Comparison of ENCODE assay signal across 9 cellular contexts in genomic region chr5:43627028-43627427, GRCh38. TPM values are rescaled to one million over a fixed set of nuclear protein-coding genes. Genes with fewer than 3 reads are reported as not detected.
DNase-seq lines count a peak whose midpoint lies in the region; ATAC-seq and TF ChIP-seq lines count a peak whose summit lies in the region.
"Had no signal": no experiment of that assay in that cellular context is flagged by ENCODE, and none has a peak within 500 bp of the region (broad histone marks: within the 10 kb centered on the region; RNA-seq: fewer than 3 reads in every experiment).

No MANE protein-coding gene starts in this region.

- WGBS in body of pancreas, 2 donors, result 76 to 90% methylated on average over 2 of the region's 2 CpGs
- WGBS in right lobe of liver (ENCODE audit: insufficient coverage, low coverage, low lambda C conversion rate, missing lambda C conversion rate), result 75% methylated on average over 2 of the region's 2 CpGs

- intact Hi-C loops in body of pancreas (cut with DNase I), result no loop called here
- intact Hi-C loops in right lobe of liver (cut with DNase I), result no loop called here

- no peaks in the 10 kb centered on the region for H3K9me3 ChIP-seq in body of pancreas
- H3K9me3 ChIP-seq in right lobe of liver, result no peaks in the 10 kb centered on the region

- DNase-seq in 8988T, result peak; percentile 49
- no peak for DNase-seq in GM10266 (ENCODE audit: extremely low spot score)
- peak; percentile 75 for DNase-seq in NCI-H2227 (lab: John Stamatoyannopoulos, UW; ENCODE audit: unreplicated experiment)
- DNase-seq in body of pancreas, result peak; percentile 17 to 47 (median 40)
- DNase-seq in right lobe of liver, result no peak
- no peak for DNase-seq in GF-D8 (lab: John Stamatoyannopoulos, UW)
- no peak for DNase-seq in stimulated activated CD4-positive, alpha-beta T cell treated with anti-CD3 and anti-CD28 coated beads, Interleukin-12 subunit alpha, Interleukin-12 subunit beta, amount 100 ng/mL, for 4 hours
- DNase-seq: stimulated activated naive B cell treated with anti-CD40 and anti-IgM and Interleukin-4, amounts not matched to agents 10 μg/mL and 1 μg/mL and 100 μg/mL, for 72 hours had no signal

- TF ChIP-seq CTCF in GM10266 (IDR thresholded peaks at IDR 0.05; ENCODE audit: control insufficient read depth, insufficient read depth, low read depth, missing control alignments) (peak; percentile 49), body of pancreas (IDR thresholded peaks at IDR 0.05) (peak; percentile 8 to 62 (median 29)), right lobe of liver (IDR thresholded peaks at IDR 0.05) (peak; percentile 25 to 70 (median 40))

- H3K4me1 ChIP-seq in body of pancreas (peaks cover 12% of the 10 kb centered on the region), right lobe of liver (peaks cover 0 to 42% (median 10%) of the 10 kb centered on the region in 4 donors)

- no peak for ATAC-seq in body of pancreas
- ATAC-seq in right lobe of liver, result peak; percentile 58 to 77 (median 70)
- no peak for ATAC-seq in GM19324 (IDR thresholded peaks at IDR 0.05; ENCODE audit: low FRiP score, unreplicated experiment)

- H3K27ac ChIP-seq in body of pancreas (no peak overlapping the region), right lobe of liver (no peak overlapping the region)

- H3K4me3 ChIP-seq in body of pancreas, result no peak overlapping the region
- H3K4me3 ChIP-seq in right lobe of liver, result no peak overlapping the region

- TF ChIP-seq POLR2A in body of pancreas (IDR thresholded peaks at IDR 0.05) (no peak), right lobe of liver (IDR thresholded peaks at IDR 0.05) (no peak)

- H3K36me3 ChIP-seq in body of pancreas (replicated peaks in 1 of 2; ENCODE audit: insufficient read depth in 1 of 2, low read depth in 2 of 2) (peaks cover 0 to 2% of the 10 kb centered on the region in 2 donors), right lobe of liver (peaks cover 0 to 6% (median 2%) of the 10 kb centered on the region in 4 donors)

- H3K27me3 ChIP-seq in body of pancreas (no peaks in the 10 kb centered on the region), right lobe of liver (no peaks in the 10 kb centered on the region)

RNA-seq across cellular contexts. Expression of gene NNT, which starts 24.0 kb away (rescaled TPM):
- total RNA-seq in body of pancreas, result 10 to 100 TPM; 25.1 to 30.1 TPM
- total RNA-seq in right lobe of liver, result 100 to 1,000 TPM in 4 of 6 experiments, 10 to 100 TPM in 2; 81.3 to 250 (median 188) TPM

Comparison
In these comparisons a context has a peak if more than half of its experiments do, and no peak if none do; other contexts are left out.
1. DNase-seq: peak in 8988T (single experiment), NCI-H2227 (single experiment) and body of pancreas (4 of 4); none in GM10266 (single experiment), right lobe of liver (0 of 3), GF-D8 (single experiment) and stimulated activated CD4-positive, alpha-beta T cell treated with anti-CD3 and anti-CD28 coated beads, Interleukin-12 subunit alpha, Interleukin-12 subunit beta, amount 100 ng/mL, for 4 hours (single experiment).
2. ATAC-seq: peak in right lobe of liver (4 of 4); none in body of pancreas (single experiment) and GM19324 (single experiment).
3. Peak in every context shown above with its lines, with median percentiles within 50 percentile points of each other: CTCF ChIP-seq.